In genomic region chr10:101052285-101052684, GRCh38 we compare ENCODE assay signal across 16 cellular contexts. TPM values are rescaled to one million over a fixed set of nuclear protein-coding genes. Genes with fewer than 3 reads are reported as not detected.
DNase-seq lines count a peak whose midpoint lies in the region; ATAC-seq and TF ChIP-seq lines count a peak whose summit lies in the region.
"Had no signal": no experiment of that assay in that cellular context is flagged by ENCODE, and none has a peak within 500 bp of the region (broad histone marks: within the 10 kb centered on the region; RNA-seq: fewer than 3 reads in every experiment).

No MANE protein-coding gene starts in this region.

- peaks cover 36% of the 10 kb centered on the region for H3K27me3 Mint-ChIP-seq in activated naive CD4-positive, alpha-beta T cell treated with anti-CD3 and anti-CD28 coated beads for 36 hours (ENCODE audit: low read depth)

- H3K4me1 Mint-ChIP-seq in activated naive CD4-positive, alpha-beta T cell treated with anti-CD3 and anti-CD28 coated beads for 36 hours (ENCODE audit: low read depth): peaks cover 9% of the 10 kb centered on the region

- H3K27me3 ChIP-seq in AG04450 (ENCODE audit: control insufficient read depth, insufficient read depth, low read length): peaks cover 17% of the 10 kb centered on the region

- POLR2A ChIA-PET in AG04450 (lab: Yijun Ruan, JAX): interaction anchor here (1.2 to 1.8 kb wide), 3 partner anchors 9 to 45 kb away, joined by 4 to 16 read pairs (median 8); partner anchors contain the start of gene KAZALD1

- H3K27ac Mint-ChIP-seq in activated naive CD4-positive, alpha-beta T cell treated with anti-CD3 and anti-CD28 coated beads for 36 hours: no peak overlapping the region
- H3K27ac Mint-ChIP-seq: CD8-positive, alpha-beta T cell; T-helper 2 cell treated with Interferon-gamma antibody and Interleukin-4, amounts not matched to agents 5 μg/mL and 100 μg/mL, for 36 hours had no signal

- no peak overlapping the region for H3K4me3 ChIP-seq in AG04450 (ENCODE audit: low read depth, low read length)
- H3K4me3 ChIP-seq: esophagus muscularis mucosa had no signal

- H3K9me3 ChIP-seq in AG04450 (ENCODE audit: control insufficient read depth, insufficient read depth, low read length): no peaks in the 10 kb centered on the region; the same call in 1 of the 2 replicates
- H3K9me3 ChIP-seq: esophagus muscularis mucosa had no signal

- peak overlapping the region; percentile 39 for H3K27ac ChIP-seq in AG04450 (ENCODE audit: low read depth, low read length)
- H3K27ac ChIP-seq: esophagus muscularis mucosa had no signal

- H3K36me3 Mint-ChIP-seq in activated naive CD4-positive, alpha-beta T cell treated with anti-CD3 and anti-CD28 coated beads for 36 hours (ENCODE audit: low read depth): peaks cover 8% of the 10 kb centered on the region
- H3K36me3 Mint-ChIP-seq: CD8-positive, alpha-beta T cell had no signal

- no peak for TF ChIP-seq CTCF in AG04450 (IDR thresholded peaks at IDR 0.05; ENCODE audit: low read depth, low read length)

- ATAC-seq in HG03095 (IDR thresholded peaks at IDR 0.05; ENCODE audit: unreplicated experiment) (no peak), HG02759 (IDR thresholded peaks at IDR 0.05; ENCODE audit: unreplicated experiment) (no peak)
- ATAC-seq: CD8-positive, alpha-beta T cell had no signal

- CTCF ChIA-PET in AG04450 (lab: Charles Lee): interaction anchor here (0.9 to 17.3 kb wide), 7 partner anchors 11 to 435 kb away, joined by 3 to 414 read pairs (median 15); partner anchors contain the start of gene KAZALD1
- CTCF ChIA-PET in activated naive CD4-positive, alpha-beta T cell treated with anti-CD3 and anti-CD28 coated beads for 36 hours (lab: Charles Lee): interaction anchor here (0.6 to 16.3 kb wide), 11 partner anchors 11 to 319 kb away, joined by 4 to 326 read pairs (median 8); partner anchors contain the start of gene KAZALD1

- no peak overlapping the region for H3K4me3 Mint-ChIP-seq in activated naive CD4-positive, alpha-beta T cell treated with anti-CD3 and anti-CD28 coated beads for 36 hours
- H3K4me3 Mint-ChIP-seq: CD8-positive, alpha-beta T cell; T-helper 2 cell treated with Interferon-gamma antibody and Interleukin-4, amounts not matched to agents 5 μg/mL and 100 μg/mL, for 36 hours had no signal

- intact Hi-C loops in activated naive CD4-positive, alpha-beta T cell treated with anti-CD3 and anti-CD28 coated beads for 36 hours (cut with micrococcal nuclease): no loop called here

- H3K9me3 Mint-ChIP-seq in activated naive CD4-positive, alpha-beta T cell treated with anti-CD3 and anti-CD28 coated beads for 36 hours: no peaks in the 10 kb centered on the region
- H3K9me3 Mint-ChIP-seq: CD8-positive, alpha-beta T cell; T-helper 2 cell treated with Interferon-gamma antibody and Interleukin-4, amounts not matched to agents 5 μg/mL and 100 μg/mL, for 36 hours had no signal

- no peak for DNase-seq in AG04450 (ENCODE audit: low read depth, low spot score)
- peak; percentile 85 for DNase-seq in HT1080 (ENCODE audit: low read depth)
- peak; percentile 88 for DNase-seq in astrocyte of the hippocampus (ENCODE audit: low read depth, low spot score)
- DNase-seq in kidney tubule cell (ENCODE audit: low spot score): peak; percentile 55
- no peak for DNase-seq in activated naive CD4-positive, alpha-beta T cell treated with anti-CD3 and anti-CD28 coated beads for 36 hours
- no peak for DNase-seq in SKM-1 treated with dmso at 0.1 percent for 144 hours (lab: John Stamatoyannopoulos, UW; ENCODE audit: unreplicated experiment)
- DNase-seq: activated CD8-positive, alpha-beta memory T cell treated with anti-CD3 and anti-CD28 coated beads for 24 hours; CD8-positive, alpha-beta T cell; NCI-H1417; NCI-H774; occipital lobe; stimulated activated CD4-positive, alpha-beta T cell treated with anti-CD3 and anti-CD28 coated beads, Interleukin-4, amount 100 ng/mL, for 24 hours had no signal

RNA-seq across cellular contexts. Expression of gene KAZALD1, which starts 9.5 kb away (rescaled TPM):
- polyA plus RNA-seq in AG04450 (2011; rRNA removed): 10.8 and 14.1 TPM in 2 replicates
- 10.9 and 11.3 TPM in 2 replicates for polyA minus RNA-seq in AG04450 (2011; rRNA and poly(A)+ RNA removed)
- total RNA-seq in HT1080 (2014; rRNA removed; shearing (Covaris generic)): 13.4 and 14.0 TPM in 2 replicates
- 10.0 and 11.7 TPM in 2 replicates for polyA plus RNA-seq in HT1080 (2015; cell fraction: cytosol; rRNA removed)
- 12.7 and 13.5 TPM in 2 replicates for polyA plus RNA-seq in HT1080 (2015; cell fraction: nucleus; rRNA removed)
- under 1 TPM; 0.52 to 0.62 TPM for total RNA-seq in activated naive CD4-positive, alpha-beta T cell treated with anti-CD3 and anti-CD28 coated beads for 36 hours
- total RNA-seq: CD8-positive, alpha-beta T cell had no signal

RNA-seq across cellular contexts. Expression of gene SFXN3, which starts 21.3 kb away (rescaled TPM):
- 77.8 and 87.0 TPM in 2 replicates for polyA plus RNA-seq in AG04450 (2011; rRNA removed)
- polyA minus RNA-seq in AG04450 (2011; rRNA and poly(A)+ RNA removed): 106 and 126 TPM in 2 replicates
- total RNA-seq in HT1080 (2014; rRNA removed; shearing (Covaris generic)): 70.2 and 76.3 TPM in 2 replicates
- 49.4 and 49.8 TPM in 2 replicates for polyA plus RNA-seq in HT1080 (2015; cell fraction: cytosol; rRNA removed)
- polyA plus RNA-seq in HT1080 (2015; cell fraction: nucleus; rRNA removed): 160 and 189 TPM in 2 replicates
- 10 to 100 TPM; 15.7 to 17.1 TPM for total RNA-seq in activated naive CD4-positive, alpha-beta T cell treated with anti-CD3 and anti-CD28 coated beads for 36 hours

RNA-seq across cellular contexts. Expression of gene PDZD7, which starts 21.4 kb away (rescaled TPM):
- 0.27 and 0.60 TPM in 2 replicates for polyA plus RNA-seq in AG04450 (2011; rRNA removed)
- polyA minus RNA-seq in AG04450 (2011; rRNA and poly(A)+ RNA removed): 0.26 and 0.37 TPM in 2 replicates
- 0.80 and 1.6 TPM in 2 replicates for total RNA-seq in HT1080 (2014; rRNA removed; shearing (Covaris generic))
- 1.2 and 1.3 TPM in 2 replicates for polyA plus RNA-seq in HT1080 (2015; cell fraction: cytosol; rRNA removed)
- polyA plus RNA-seq in HT1080 (2015; cell fraction: nucleus; rRNA removed): 2.8 and 4.4 TPM in 2 replicates
- under 1 TPM; 0.37 to 0.62 TPM for total RNA-seq in activated naive CD4-positive, alpha-beta T cell treated with anti-CD3 and anti-CD28 coated beads for 36 hours

RNA-seq across cellular contexts. Expression of gene LZTS2, which starts 52.7 kb away (rescaled TPM):
- polyA plus RNA-seq in AG04450 (2011; rRNA removed): 33.3 and 54.3 TPM in 2 replicates
- polyA minus RNA-seq in AG04450 (2011; rRNA and poly(A)+ RNA removed): 37.5 and 58.6 TPM in 2 replicates
- total RNA-seq in HT1080 (2014; rRNA removed; shearing (Covaris generic)): 51.8 and 62.1 TPM in 2 replicates
- polyA plus RNA-seq in HT1080 (2015; cell fraction: cytosol; rRNA removed): 44.8 and 46.6 TPM in 2 replicates
- 73.4 and 79.0 TPM in 2 replicates for polyA plus RNA-seq in HT1080 (2015; cell fraction: nucleus; rRNA removed)
- total RNA-seq in activated naive CD4-positive, alpha-beta T cell treated with anti-CD3 and anti-CD28 coated beads for 36 hours: 1 to 10 TPM; 8.3 to 8.9 TPM

Comparison
In these comparisons a context has a peak if more than half of its experiments do, and no peak if none do; other contexts are left out.
1. DNase-seq: peak in HT1080 (single experiment), astrocyte of the hippocampus (single experiment) and kidney tubule cell (single experiment); none in AG04450 (single experiment), activated naive CD4-positive, alpha-beta T cell treated with anti-CD3 and anti-CD28 coated beads for 36 hours (single experiment) and SKM-1 treated with dmso at 0.1 percent for 144 hours (single experiment).